28 cellular contexts compared by ENCODE assay signal in the genomic region with DNA sequence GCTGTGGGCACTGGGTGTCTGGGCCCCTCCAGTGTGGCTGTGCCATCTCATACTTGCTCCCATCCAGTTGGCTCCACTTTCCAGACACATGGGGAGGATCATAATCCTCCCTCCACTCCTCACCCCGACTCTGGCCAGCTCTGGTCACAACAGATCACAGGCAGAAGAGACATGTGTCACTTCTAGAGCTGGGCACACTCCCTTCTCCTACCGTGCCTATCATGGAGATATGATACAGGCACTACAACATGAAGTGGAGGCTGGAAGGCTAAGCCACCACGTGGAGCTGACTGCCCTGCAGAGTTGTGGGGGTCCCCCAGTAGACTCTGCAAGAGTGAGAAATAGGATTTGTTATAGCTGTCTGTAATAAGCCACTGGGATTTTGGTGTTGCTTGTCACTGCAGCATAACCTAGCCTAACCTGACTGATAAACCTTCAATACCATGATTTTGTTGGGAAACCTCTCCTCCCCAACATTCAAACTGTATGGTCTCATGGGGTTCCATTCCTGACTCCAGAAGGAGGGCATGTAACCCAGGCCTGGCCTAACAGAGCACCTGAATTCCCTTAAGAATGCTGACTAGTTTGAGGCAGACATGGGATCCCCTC.
"Had no signal": no experiment of that assay in that cellular context is flagged by ENCODE, and none has a peak within 500 bp of the region (broad histone marks: within the 10 kb centered on the region; RNA-seq: fewer than 3 reads in every experiment).

No MANE protein-coding gene starts in this region.

- H3K36me3 ChIP-seq: brain microvascular endothelial cell, left lung, lower lobe of right lung, upper lobe of right lung had no signal

- H3K9me3 ChIP-seq: upper lobe of right lung had no signal

- H3K4me3 ChIP-seq: left lung, lower lobe of right lung, mucosa of descending colon, upper lobe of right lung had no signal

- H3K27ac ChIP-seq: brain microvascular endothelial cell, foreskin keratinocyte, left lung, lower lobe of right lung, upper lobe of right lung, VCaP had no signal

- ATAC-seq: esophagus mucosa; left lung; lower lobe of right lung; mucosa of descending colon; natural killer cell treated with Interleukin-12 subunit alpha and Interleukin-12 subunit beta and Interleukin-15 and Interleukin-18, amount 100 ng/mL, for 72 hours; sciatic nerve; stimulated activated effector memory CD8-positive, alpha-beta T cell treated with anti-CD3 and anti-CD28 coated beads, Interleukin-12 subunit alpha, Interleukin-12 subunit beta, amount 100 ng/mL, for 72 hours; upper lobe of right lung had no signal

- H3K27ac Mint-ChIP-seq: activated naive CD4-positive, alpha-beta T cell treated with anti-CD3 and anti-CD28 coated beads, Interleukin-2, amount 10 ng/mL, durations not matched to agents 7 days and 5 days; activated naive CD8-positive, alpha-beta T cell treated with anti-CD3 and anti-CD28 coated beads, Interleukin-2, amount 10 ng/mL, durations not matched to agents 7 days and 5 days; natural killer cell treated with Interleukin-12 subunit alpha and Interleukin-12 subunit beta and Interleukin-15 and Interleukin-18, amount 100 ng/mL, for 72 hours; stimulated activated effector memory CD8-positive, alpha-beta T cell treated with anti-CD3 and anti-CD28 coated beads, Interleukin-12 subunit alpha, Interleukin-12 subunit beta, amount 100 ng/mL, for 72 hours; stimulated activated naive CD8-positive, alpha-beta T cell treated with anti-CD3 and anti-CD28 coated beads, Interleukin-15, Interleukin-2, amounts not matched to agents 100 ng/mL and 50 ng/mL, for 24 hours; T-helper 1 cell treated with Interleukin-12 subunit alpha and Interleukin-12 subunit beta and Interleukin-4 antibody, amounts not matched to agents 30 μg/mL and 1 μg/mL, for 36 hours had no signal

- H3K27me3 Mint-ChIP-seq: activated naive CD4-positive, alpha-beta T cell treated with anti-CD3 and anti-CD28 coated beads, Interleukin-2, amount 10 ng/mL, durations not matched to agents 7 days and 5 days; activated naive CD8-positive, alpha-beta T cell treated with anti-CD3 and anti-CD28 coated beads, Interleukin-2, amount 10 ng/mL, durations not matched to agents 7 days and 5 days; stimulated activated naive CD8-positive, alpha-beta T cell treated with anti-CD3 and anti-CD28 coated beads, Interleukin-15, Interleukin-2, amounts not matched to agents 100 ng/mL and 50 ng/mL, for 24 hours had no signal

- FAIRE-seq: islet of Langerhans, small intestine, TTC549 had no signal

- H3K27me3 ChIP-seq: brain microvascular endothelial cell, foreskin keratinocyte, left lung, upper lobe of right lung had no signal

- H3K9me3 Mint-ChIP-seq: natural killer cell treated with Interleukin-12 subunit alpha and Interleukin-12 subunit beta and Interleukin-15 and Interleukin-18, amount 100 ng/mL, for 72 hours; stimulated activated effector memory CD8-positive, alpha-beta T cell treated with anti-CD3 and anti-CD28 coated beads, Interleukin-12 subunit alpha, Interleukin-12 subunit beta, amount 100 ng/mL, for 72 hours had no signal

- H3K36me3 Mint-ChIP-seq: natural killer cell treated with Interleukin-12 subunit alpha and Interleukin-12 subunit beta and Interleukin-15 and Interleukin-18, amount 100 ng/mL, for 72 hours; stimulated activated effector memory CD8-positive, alpha-beta T cell treated with anti-CD3 and anti-CD28 coated beads, Interleukin-12 subunit alpha, Interleukin-12 subunit beta, amount 100 ng/mL, for 72 hours had no signal

- H3K4me1 ChIP-seq: left lung, lower lobe of right lung, upper lobe of right lung had no signal

- H3K4me1 Mint-ChIP-seq: activated naive CD4-positive, alpha-beta T cell treated with anti-CD3 and anti-CD28 coated beads, Interleukin-2, amount 10 ng/mL, durations not matched to agents 7 days and 5 days; activated naive CD8-positive, alpha-beta T cell treated with anti-CD3 and anti-CD28 coated beads, Interleukin-2, amount 10 ng/mL, durations not matched to agents 7 days and 5 days; stimulated activated effector memory CD8-positive, alpha-beta T cell treated with anti-CD3 and anti-CD28 coated beads, Interleukin-12 subunit alpha, Interleukin-12 subunit beta, amount 100 ng/mL, for 72 hours had no signal

- H3K4me3 Mint-ChIP-seq: activated naive CD4-positive, alpha-beta T cell treated with anti-CD3 and anti-CD28 coated beads, Interleukin-2, amount 10 ng/mL, durations not matched to agents 7 days and 5 days; activated naive CD8-positive, alpha-beta T cell treated with anti-CD3 and anti-CD28 coated beads, Interleukin-2, amount 10 ng/mL, durations not matched to agents 7 days and 5 days; natural killer cell treated with Interleukin-12 subunit alpha and Interleukin-12 subunit beta and Interleukin-15 and Interleukin-18, amount 100 ng/mL, for 72 hours; stimulated activated effector memory CD8-positive, alpha-beta T cell treated with anti-CD3 and anti-CD28 coated beads, Interleukin-12 subunit alpha, Interleukin-12 subunit beta, amount 100 ng/mL, for 72 hours; stimulated activated naive CD8-positive, alpha-beta T cell treated with anti-CD3 and anti-CD28 coated beads, Interleukin-15, Interleukin-2, amounts not matched to agents 100 ng/mL and 50 ng/mL, for 24 hours; T-helper 1 cell treated with Interleukin-12 subunit alpha and Interleukin-12 subunit beta and Interleukin-4 antibody, amounts not matched to agents 30 μg/mL and 1 μg/mL, for 36 hours had no signal

- DNase-seq: activated CD4-positive, alpha-beta T cell treated with anti-CD3 and anti-CD28 coated beads for 4 hours; activated CD4-positive, alpha-beta T cell treated with anti-CD3 and anti-CD28 coated beads, Interleukin-2, amount 50 U/mL, for 48 hours; activated CD8-positive, alpha-beta memory T cell treated with anti-CD3 and anti-CD28 coated beads, Interleukin-2, amount 50 U/mL, for 4 hours; activated gamma-delta T cell; activated naive CD4-positive, alpha-beta T cell treated with anti-CD3 and anti-CD28 coated beads, Interleukin-2, amount 10 ng/mL, durations not matched to agents 7 days and 5 days; activated naive CD8-positive, alpha-beta T cell treated with anti-CD3 and anti-CD28 coated beads, Interleukin-2, amount 10 ng/mL, durations not matched to agents 7 days and 5 days; activated T-cell treated with anti-CD3 and anti-CD28 coated beads, Interleukin-2, amount 50 U/mL, for 1 hour; brain microvascular endothelial cell; glutamatergic neuron; left lung; lower lobe of right lung; mesendoderm; mucosa of descending colon; small intestine; stimulated activated CD4-positive, alpha-beta T cell treated with anti-CD3 and anti-CD28 coated beads, Interleukin-4, amount 100 ng/mL, for 24 hours; substantia nigra; T-helper 9 cell; upper lobe of right lung had no signal
